Comparison of ENCODE assay signal across 2 cellular contexts in the genomic region with DNA sequence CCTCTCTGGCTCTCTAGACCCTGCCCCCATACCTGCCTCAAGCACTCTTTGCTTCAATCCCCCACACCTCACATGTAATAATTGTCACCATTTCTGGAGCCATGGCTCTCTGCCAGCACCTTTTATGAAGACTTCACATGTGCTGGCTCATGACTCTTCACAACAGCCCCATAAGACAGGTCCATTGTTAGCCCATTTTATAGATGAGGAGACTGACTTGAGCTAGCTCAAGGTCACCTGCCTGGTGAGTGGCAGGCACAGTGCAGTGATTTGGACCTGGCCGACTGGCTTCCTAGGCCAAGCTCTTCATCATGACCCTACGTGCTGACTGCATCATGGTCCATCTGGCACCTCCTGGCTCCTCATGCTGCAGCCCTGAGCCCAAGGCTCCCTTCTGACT.
TF ChIP-seq lines count a peak whose summit lies in the region.

No MANE protein-coding gene starts in this region.

TF ChIP-seq in liver, 16 proteins besides CTCF, POLR2A, EP300 and RAD21 (continued from another document):
- TF ChIP-seq, protein P1, sequence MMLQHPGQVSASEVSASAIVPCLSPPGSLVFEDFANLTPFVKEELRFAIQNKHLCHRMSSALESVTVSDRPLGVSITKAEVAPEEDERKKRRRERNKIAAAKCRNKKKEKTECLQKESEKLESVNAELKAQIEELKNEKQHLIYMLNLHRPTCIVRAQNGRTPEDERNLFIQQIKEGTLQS (IDR thresholded peaks at IDR 0.05) = no peak
- no peak for TF ChIP-seq FOXA2 (IDR thresholded peaks at IDR 0.05)
TF ChIP-seq in liver: peak in this region for 0.

TF ChIP-seq in SK-N-SH treated with all-trans-retinoic acid at 6 μM for 48 hours, 23 proteins besides CTCF, POLR2A, EP300 and RAD21:
- TF ChIP-seq, protein P2, sequence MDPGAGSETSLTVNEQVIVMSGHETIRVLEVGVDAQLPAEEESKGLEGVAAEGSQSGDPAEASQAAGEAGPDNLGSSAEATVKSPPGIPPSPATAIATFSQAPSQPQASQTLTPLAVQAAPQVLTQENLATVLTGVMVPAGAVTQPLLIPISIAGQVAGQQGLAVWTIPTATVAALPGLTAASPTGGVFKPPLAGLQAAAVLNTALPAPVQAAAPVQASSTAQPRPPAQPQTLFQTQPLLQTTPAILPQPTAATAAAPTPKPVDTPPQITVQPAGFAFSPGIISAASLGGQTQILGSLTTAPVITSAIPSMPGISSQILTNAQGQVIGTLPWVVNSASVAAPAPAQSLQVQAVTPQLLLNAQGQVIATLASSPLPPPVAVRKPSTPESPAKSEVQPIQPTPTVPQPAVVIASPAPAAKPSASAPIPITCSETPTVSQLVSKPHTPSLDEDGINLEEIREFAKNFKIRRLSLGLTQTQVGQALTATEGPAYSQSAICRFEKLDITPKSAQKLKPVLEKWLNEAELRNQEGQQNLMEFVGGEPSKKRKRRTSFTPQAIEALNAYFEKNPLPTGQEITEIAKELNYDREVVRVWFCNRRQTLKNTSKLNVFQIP (CRISPR knock-in tag; IDR thresholded peaks at IDR 0.05; ENCODE audit: borderline replicate concordance, low read depth) = no peak
- TF ChIP-seq TCF4 (CRISPR knock-in tag; IDR thresholded peaks at IDR 0.05; ENCODE audit: borderline replicate concordance) (no peak), GLIS3 (CRISPR knock-in tag; IDR thresholded peaks at IDR 0.05) (no peak), ZNF565 (CRISPR knock-in tag; conservative IDR thresholded peaks at IDR 0.05; ENCODE audit: low read depth) (no peak), PPARA (CRISPR knock-in tag; IDR thresholded peaks at IDR 0.05; ENCODE audit: borderline replicate concordance) (no peak), ZC3H10 (CRISPR knock-in tag; IDR thresholded peaks at IDR 0.05) (no peak), SNAI2 (CRISPR knock-in tag; IDR thresholded peaks at IDR 0.05) (no peak), CSDC2 (CRISPR knock-in tag; IDR thresholded peaks at IDR 0.05) (no peak), ZFP30 (CRISPR knock-in tag; IDR thresholded peaks at IDR 0.05) (no peak), ISL1 (CRISPR knock-in tag; IDR thresholded peaks at IDR 0.05) (no peak), BACH2 (CRISPR knock-in tag; IDR thresholded peaks at IDR 0.05; ENCODE audit: borderline replicate concordance) (no peak), OSR1 (CRISPR knock-in tag; IDR thresholded peaks at IDR 0.05) (no peak), ZNF8 (CRISPR knock-in tag; IDR thresholded peaks at IDR 0.05) (no peak)
- TF ChIP-seq, protein P3, sequence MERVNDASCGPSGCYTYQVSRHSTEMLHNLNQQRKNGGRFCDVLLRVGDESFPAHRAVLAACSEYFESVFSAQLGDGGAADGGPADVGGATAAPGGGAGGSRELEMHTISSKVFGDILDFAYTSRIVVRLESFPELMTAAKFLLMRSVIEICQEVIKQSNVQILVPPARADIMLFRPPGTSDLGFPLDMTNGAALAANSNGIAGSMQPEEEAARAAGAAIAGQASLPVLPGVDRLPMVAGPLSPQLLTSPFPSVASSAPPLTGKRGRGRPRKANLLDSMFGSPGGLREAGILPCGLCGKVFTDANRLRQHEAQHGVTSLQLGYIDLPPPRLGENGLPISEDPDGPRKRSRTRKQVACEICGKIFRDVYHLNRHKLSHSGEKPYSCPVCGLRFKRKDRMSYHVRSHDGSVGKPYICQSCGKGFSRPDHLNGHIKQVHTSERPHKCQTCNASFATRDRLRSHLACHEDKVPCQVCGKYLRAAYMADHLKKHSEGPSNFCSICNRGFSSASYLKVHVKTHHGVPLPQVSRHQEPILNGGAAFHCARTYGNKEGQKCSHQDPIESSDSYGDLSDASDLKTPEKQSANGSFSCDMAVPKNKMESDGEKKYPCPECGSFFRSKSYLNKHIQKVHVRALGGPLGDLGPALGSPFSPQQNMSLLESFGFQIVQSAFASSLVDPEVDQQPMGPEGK (CRISPR knock-in tag; IDR thresholded peaks at IDR 0.05; ENCODE audit: borderline replicate concordance) = no peak
